Comparison of ENCODE assay signal across 8 cellular contexts in the genomic region with DNA sequence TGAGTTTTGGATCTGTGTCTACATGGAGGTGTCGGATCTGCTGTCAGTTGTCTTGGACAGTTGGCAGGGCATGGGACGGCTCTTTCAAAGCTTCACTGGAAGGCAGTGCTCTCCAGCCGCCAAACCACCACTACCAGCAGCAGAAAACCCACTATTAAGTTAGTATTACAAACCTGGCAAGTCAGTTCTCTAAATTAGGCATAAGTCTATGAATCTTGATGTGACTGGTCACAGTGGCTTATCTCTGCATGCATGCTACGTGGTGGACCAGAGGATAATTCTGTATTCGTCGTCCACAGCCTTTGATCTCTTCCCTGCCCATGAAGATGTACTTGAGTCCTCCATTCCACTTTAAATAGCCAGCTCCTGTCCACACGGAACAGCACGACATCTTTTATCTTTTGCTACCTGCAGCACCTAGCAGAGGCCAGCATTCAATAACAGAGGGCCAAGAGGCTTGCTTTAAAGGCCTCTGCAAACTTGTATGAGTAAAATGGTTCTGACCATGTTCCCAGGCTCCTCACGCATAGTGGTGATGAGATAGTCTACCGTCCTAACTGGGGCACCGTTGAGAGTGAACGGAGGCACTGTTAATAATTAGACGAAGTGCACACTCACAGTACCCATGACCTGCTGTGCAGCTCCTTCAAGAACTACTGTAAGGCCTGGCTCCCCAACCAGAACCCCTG. TPM values are rescaled to one million over a fixed set of nuclear protein-coding genes. Genes with fewer than 3 reads are reported as not detected.
A peak's percentile ranks its signal among the peaks of the same experiment; 100 is the strongest.
DNase-seq lines count a peak whose midpoint lies in the region; TF ChIP-seq lines count a peak whose summit lies in the region.

No MANE protein-coding gene starts in this region.

- H3K9me3 ChIP-seq in SK-N-MC (ENCODE audit: low read depth, low read length), result no peaks in the 10 kb centered on the region

- DNase-seq in SK-N-MC (ENCODE audit: low read depth, low spot score) (no peak), foreskin fibroblast (no peak), retinal pigment epithelial cell (ENCODE audit: low read depth) (no peak), AG08395 (ENCODE audit: low spot score) (no peak), NCI-H187 (lab: John Stamatoyannopoulos, UW) (no peak), mucosa of gallbladder (ENCODE audit: low spot score) (no peak)
- DNase-seq in stimulated activated CD4-positive, alpha-beta T cell treated with anti-CD3 and anti-CD28 coated beads, Interleukin-1b, Interleukin-23, amount 100 ng/mL, for 48 hours, result no peak

- TF ChIP-seq CTCF in foreskin fibroblast (IDR thresholded peaks at IDR 0.05; ENCODE audit: low read depth, low read length) (no peak), retinal pigment epithelial cell (conservative IDR thresholded peaks at IDR 0.05; ENCODE audit: low read depth, low read length) (no peak)

- H3K36me3 ChIP-seq in SK-N-MC (ENCODE audit: insufficient read depth, low read length), result no peaks in the 10 kb centered on the region

- peak overlapping the region; percentile 74 for H3K9ac ChIP-seq in SK-N-MC (ENCODE audit: insufficient read length)

- H3K27ac ChIP-seq in SK-N-MC, result no peak overlapping the region

- H3K4me3 ChIP-seq in GM08714 (ENCODE audit: low read length) (peak overlapping the region; percentile 77; the same call in 1 of the 2 replicates), SK-N-MC (peak overlapping the region; percentile 77), foreskin fibroblast (ENCODE audit: low read depth in 1 of 2, low read length in 2 of 2) (peak overlapping the region; percentile 57 to 63), retinal pigment epithelial cell (ENCODE audit: low read length) (peak overlapping the region; percentile 53)

RNA-seq across cellular contexts. Expression of gene GPR146, which starts 0.8 kb away (rescaled TPM):
- total RNA-seq in mucosa of gallbladder, result 8.3 TPM

RNA-seq across cellular contexts. Expression of gene GPER1, which starts 42.7 kb away (rescaled TPM):
- total RNA-seq in mucosa of gallbladder, result 4.7 TPM
